In the genomic region with DNA sequence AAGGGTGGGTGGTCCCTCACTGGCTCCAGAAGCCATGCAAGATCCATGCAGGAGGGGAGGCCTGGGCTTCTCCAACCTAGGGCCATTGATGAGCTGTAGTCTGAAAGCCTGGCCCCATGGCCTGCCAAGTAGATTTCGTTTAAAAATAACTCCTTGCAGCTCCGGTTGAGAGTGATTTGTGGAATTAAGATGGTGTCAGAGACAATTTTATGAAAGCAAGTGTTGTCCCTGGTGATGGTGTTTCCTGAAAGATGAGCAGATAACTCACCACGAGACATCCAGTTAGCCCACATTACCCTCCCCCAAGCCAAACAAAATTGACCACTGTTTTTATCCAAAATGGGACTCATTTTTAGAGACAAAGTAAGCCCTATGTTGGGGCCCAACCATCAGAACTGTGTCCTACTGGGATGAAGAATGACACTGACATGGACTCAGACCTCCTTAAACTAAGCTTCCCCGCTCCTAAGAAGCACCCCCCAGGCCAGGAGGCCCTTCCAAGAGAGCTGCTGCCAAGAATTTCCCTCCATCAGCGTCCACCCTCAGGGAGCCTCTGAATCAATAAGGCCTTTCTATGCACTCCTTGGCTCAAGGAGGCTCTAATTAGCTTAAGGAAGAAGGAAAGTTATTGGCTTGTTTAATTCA, we compare ENCODE assay signal across 29 cellular contexts.
"Had no signal": no experiment of that assay in that cellular context is flagged by ENCODE, and none has a peak within 500 bp of the region (broad histone marks: within the 10 kb centered on the region; RNA-seq: fewer than 3 reads in every experiment).

No MANE protein-coding gene starts in this region.

- H3K4me1 Mint-ChIP-seq: T-helper 17 cell had no signal

- H3K4me3 Mint-ChIP-seq: activated T-cell treated with anti-CD3 and anti-CD28 coated beads, Interleukin-2, amount 50 U/mL, for 24 hours; dendritic cell treated with granulocyte-macrophage colony-stimulating factor and Interleukin-4, amounts not matched to agents 40 ng/mL and 50 ng/mL, for 4 days; endodermal cell; natural killer cell treated with Interleukin-12 subunit alpha and Interleukin-12 subunit beta and Interleukin-15 and Interleukin-18, amount 100 ng/mL, for 72 hours; T-helper 17 cell had no signal

- H3K36me3 Mint-ChIP-seq: natural killer cell treated with Interleukin-12 subunit alpha and Interleukin-12 subunit beta and Interleukin-15 and Interleukin-18, amount 100 ng/mL, for 72 hours had no signal

- DNase-seq: activated CD4-positive, alpha-beta T cell treated with anti-CD3 and anti-CD28 coated beads for 48 hours; activated CD4-positive, alpha-beta T cell treated with anti-CD3 and anti-CD28 coated beads, Interleukin-2, amount 50 U/mL, for 48 hours; activated CD8-positive, alpha-beta memory T cell treated with anti-CD3 and anti-CD28 coated beads, Interleukin-2, amount 50 U/mL, for 4 hours; activated gamma-delta T cell; activated naive CD4-positive, alpha-beta T cell treated with anti-CD3 and anti-CD28 coated beads, Interleukin-2, amount 50 U/mL, for 16 hours; activated T-cell treated with anti-CD3 and anti-CD28 coated beads, Interleukin-2, amount 50 U/mL, for 24 hours; amniotic stem cell; brain microvascular endothelial cell; central memory CD4-positive, alpha-beta T cell; endodermal cell; foreskin keratinocyte; heart right ventricle; lower lobe of right lung; mesenchymal stem cell; retina; sigmoid colon; stimulated activated CD4-positive, alpha-beta T cell treated with anti-CD3 and anti-CD28 coated beads, Interleukin-15, amount 100 ng/mL, for 24 hours; stimulated activated naive CD4-positive, alpha-beta T cell; T-helper 17 cell; T1000; WERI-Rb-1 had no signal

- H3K27me3 ChIP-seq: brain microvascular endothelial cell, esophagus muscularis mucosa, foreskin keratinocyte, pancreas, sigmoid colon, tibial nerve had no signal

- H3K4me1 ChIP-seq: foreskin keratinocyte, lower lobe of right lung, pancreas, prostate gland had no signal

- H3K27ac ChIP-seq: brain microvascular endothelial cell, foreskin keratinocyte, lower lobe of right lung, pancreas, prostate gland, suprapubic skin, WERI-Rb-1 had no signal

- H3K36me3 ChIP-seq: brain microvascular endothelial cell, esophagus muscularis mucosa, heart right ventricle, lower lobe of right lung, pancreas, prostate gland, sigmoid colon, suprapubic skin, tibial nerve, WERI-Rb-1 had no signal

- H3K9me3 Mint-ChIP-seq: activated T-cell treated with anti-CD3 and anti-CD28 coated beads, Interleukin-2, amount 50 U/mL, for 24 hours; dendritic cell treated with granulocyte-macrophage colony-stimulating factor and Interleukin-4, amounts not matched to agents 40 ng/mL and 50 ng/mL, for 4 days; endodermal cell; natural killer cell treated with Interleukin-12 subunit alpha and Interleukin-12 subunit beta and Interleukin-15 and Interleukin-18, amount 100 ng/mL, for 72 hours had no signal

- H3K4me3 ChIP-seq: esophagus muscularis mucosa, heart right ventricle, lower lobe of right lung, pancreas, prostate gland, sigmoid colon, suprapubic skin, tibial nerve had no signal

- H3K9me3 ChIP-seq: esophagus muscularis mucosa, heart right ventricle, lower lobe of right lung, pancreas, prostate gland, sigmoid colon, suprapubic skin, tibial nerve had no signal

- FAIRE-seq: astrocyte, pancreas had no signal

- H3K27ac Mint-ChIP-seq: activated T-cell treated with anti-CD3 and anti-CD28 coated beads, Interleukin-2, amount 50 U/mL, for 24 hours; dendritic cell treated with granulocyte-macrophage colony-stimulating factor and Interleukin-4, amounts not matched to agents 40 ng/mL and 50 ng/mL, for 4 days; endodermal cell; natural killer cell treated with Interleukin-12 subunit alpha and Interleukin-12 subunit beta and Interleukin-15 and Interleukin-18, amount 100 ng/mL, for 72 hours; T-helper 17 cell had no signal
